Comparison of ENCODE assay signal across 9 cellular contexts in the genomic region with DNA sequence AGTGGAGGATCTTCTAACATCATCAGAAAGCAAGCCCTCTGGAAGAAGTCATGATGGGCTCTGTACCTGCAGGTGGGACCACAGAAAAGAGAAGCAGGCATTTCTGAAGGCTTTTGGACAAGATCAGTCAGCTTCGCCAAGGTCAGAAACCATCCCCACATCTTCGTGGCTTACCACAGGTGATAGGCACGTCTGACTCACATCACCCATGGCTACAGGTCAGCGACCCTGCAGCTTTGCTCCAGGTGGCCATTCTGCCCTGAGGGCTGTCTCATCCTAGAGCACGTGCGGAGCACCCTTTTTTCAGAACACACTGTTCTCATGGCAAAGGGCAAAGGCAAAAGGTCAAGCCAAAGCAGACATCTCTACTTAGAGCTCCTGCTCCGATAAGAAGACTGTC.
"Had no signal": no experiment of that assay in that cellular context is flagged by ENCODE, and none has a peak within 500 bp of the region (broad histone marks: within the 10 kb centered on the region; RNA-seq: fewer than 3 reads in every experiment).

No MANE protein-coding gene starts in this region.

- DNase-seq: GM23248, GOT3, H7, HFFc6 had no signal

- ATAC-seq: HCT116, HepG2 had no signal

- H3K4me3 Mint-ChIP-seq: HFFc6, IgD-negative memory B cell had no signal

- H3K36me3 ChIP-seq: HAP-1 had no signal

- H3K9me3 ChIP-seq: HAP-1 had no signal

- H3K27me3 Mint-ChIP-seq: IgD-negative memory B cell had no signal

- H3K27ac ChIP-seq: GM23248, HL-60 had no signal

- H3K4me1 Mint-ChIP-seq: IgD-negative memory B cell had no signal

- H3K27ac Mint-ChIP-seq: HFFc6, IgD-negative memory B cell had no signal

- H3K36me3 Mint-ChIP-seq: IgD-negative memory B cell had no signal

- H3K9ac ChIP-seq: GM23248 had no signal

- H2AFZ ChIP-seq: GM23248 had no signal

- H3K4me1 ChIP-seq: HAP-1 had no signal

- H3K4me3 ChIP-seq: GM23248, HAP-1 had no signal
